ENCODE assay signal across 1 cellular context in the genomic region with DNA sequence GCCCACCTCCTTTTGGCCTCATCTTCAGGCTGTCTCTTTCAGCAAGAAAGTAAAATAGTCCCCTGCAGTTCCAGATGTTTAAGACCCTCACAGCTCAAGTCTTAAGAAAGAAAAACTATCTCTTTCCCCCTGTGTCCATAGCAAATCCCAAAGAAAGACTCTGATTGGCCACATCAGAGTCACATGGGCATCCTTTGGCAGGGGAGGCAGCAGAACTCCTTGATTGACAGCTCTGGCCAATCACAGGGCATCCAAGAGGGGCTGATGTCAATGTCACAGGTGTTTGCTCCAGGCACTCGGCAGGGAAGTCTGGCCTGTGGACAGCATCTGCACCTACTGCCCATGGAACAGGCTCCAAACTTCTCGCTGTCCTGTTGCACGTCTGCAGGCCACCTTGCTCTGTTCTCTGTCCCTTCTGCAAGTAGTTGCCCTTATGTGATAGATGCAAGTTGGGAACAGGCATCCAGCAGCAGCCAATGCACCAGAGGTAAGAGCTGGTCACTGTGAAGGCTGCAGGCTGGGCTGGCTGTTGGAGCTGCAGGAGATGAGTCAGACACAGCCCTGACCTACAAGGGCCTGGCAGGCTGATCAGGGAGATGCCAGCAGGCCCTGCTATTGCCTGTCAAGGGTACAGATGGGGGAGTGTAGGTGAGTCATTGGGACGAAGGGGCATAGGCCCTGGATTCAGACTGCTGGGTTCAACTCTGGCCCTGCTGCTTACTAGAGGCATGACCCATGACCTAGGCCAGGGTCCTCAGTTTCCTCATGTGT.
TF ChIP-seq lines count a peak whose summit lies in the region.

No MANE protein-coding gene starts in this region.

TF ChIP-seq in GM12878, 131 proteins besides CTCF, POLR2A, EP300 and RAD21 (continued from another document):
- TF ChIP-seq, protein P1, sequence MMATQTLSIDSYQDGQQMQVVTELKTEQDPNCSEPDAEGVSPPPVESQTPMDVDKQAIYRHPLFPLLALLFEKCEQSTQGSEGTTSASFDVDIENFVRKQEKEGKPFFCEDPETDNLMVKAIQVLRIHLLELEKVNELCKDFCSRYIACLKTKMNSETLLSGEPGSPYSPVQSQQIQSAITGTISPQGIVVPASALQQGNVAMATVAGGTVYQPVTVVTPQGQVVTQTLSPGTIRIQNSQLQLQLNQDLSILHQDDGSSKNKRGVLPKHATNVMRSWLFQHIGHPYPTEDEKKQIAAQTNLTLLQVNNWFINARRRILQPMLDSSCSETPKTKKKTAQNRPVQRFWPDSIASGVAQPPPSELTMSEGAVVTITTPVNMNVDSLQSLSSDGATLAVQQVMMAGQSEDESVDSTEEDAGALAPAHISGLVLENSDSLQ (IDR thresholded peaks at IDR 0.05): peak; percentile 42; the same call in 1 of the 2 replicates
- no peak for TF ChIP-seq SP1 (IDR thresholded peaks at IDR 0.05; ENCODE audit: low read depth, low read length)
